In genomic region chr3:186760883-186761447, GRCh38 we compare ENCODE assay signal across 36 cellular contexts. TPM values are rescaled to one million over a fixed set of nuclear protein-coding genes. Genes with fewer than 3 reads are reported as not detected.
"Had no signal": no experiment of that assay in that cellular context is flagged by ENCODE, and none has a peak within 500 bp of the region (broad histone marks: within the 10 kb centered on the region; RNA-seq: fewer than 3 reads in every experiment).

No MANE protein-coding gene starts in this region.

- H3K36me3 Mint-ChIP-seq: activated naive CD4-positive, alpha-beta T cell treated with anti-CD3 and anti-CD28 coated beads, Interleukin-2, amount 10 ng/mL, durations not matched to agents 7 days and 5 days; brain had no signal

- ATAC-seq: effector memory CD8-positive, alpha-beta T cell had no signal

- H3K27me3 ChIP-seq: ascending aorta, cardiac muscle cell, pancreas, suprapubic skin, tibial artery had no signal

- H3K36me3 ChIP-seq: ascending aorta, cardiac muscle cell, pancreas, prostate gland, suprapubic skin, tibial artery had no signal

- H3K27ac Mint-ChIP-seq: activated naive CD4-positive, alpha-beta T cell treated with anti-CD3 and anti-CD28 coated beads, Interleukin-2, amount 10 ng/mL, durations not matched to agents 7 days and 5 days; activated naive CD8-positive, alpha-beta T cell treated with anti-CD3 and anti-CD28 coated beads, Interleukin-2, amount 10 ng/mL, durations not matched to agents 7 days and 5 days; activated T-helper 1 cell treated with anti-CD3 and anti-CD28 coated beads, Interleukin-12 subunit alpha, Interleukin-12 subunit beta, Interleukin-2, Interleukin-4 antibody, amounts not matched to agents 30 ng/mL and 10 ng/mL and 1 ng/mL, durations not matched to agents 14 hours and 24 hours and 36 hours; brain; effector memory CD8-positive, alpha-beta T cell; immature natural killer cell; T-helper 1 cell treated with Interleukin-12 subunit alpha and Interleukin-12 subunit beta and Interleukin-4 antibody, amounts not matched to agents 30 μg/mL and 1 μg/mL, for 36 hours had no signal

- H3K4me3 Mint-ChIP-seq: activated naive CD4-positive, alpha-beta T cell treated with anti-CD3 and anti-CD28 coated beads, Interleukin-2, amount 10 ng/mL, durations not matched to agents 7 days and 5 days; activated naive CD8-positive, alpha-beta T cell treated with anti-CD3 and anti-CD28 coated beads, Interleukin-2, amount 10 ng/mL, durations not matched to agents 7 days and 5 days; activated T-helper 1 cell treated with anti-CD3 and anti-CD28 coated beads, Interleukin-12 subunit alpha, Interleukin-12 subunit beta, Interleukin-2, Interleukin-4 antibody, amounts not matched to agents 30 ng/mL and 10 ng/mL and 1 ng/mL, durations not matched to agents 14 hours and 24 hours and 36 hours; brain; effector memory CD8-positive, alpha-beta T cell; immature natural killer cell; nephron; T-helper 1 cell treated with Interleukin-12 subunit alpha and Interleukin-12 subunit beta and Interleukin-4 antibody, amounts not matched to agents 30 μg/mL and 1 μg/mL, for 36 hours had no signal

- H3K4me1 ChIP-seq: ascending aorta, pancreas, prostate gland, suprapubic skin, tibial artery had no signal

- H3K9me3 ChIP-seq: ascending aorta, pancreas, prostate gland, suprapubic skin, tibial artery had no signal

- DNase-seq: activated CD4-positive, alpha-beta T cell treated with anti-CD3 and anti-CD28 coated beads, Interleukin-2, amount 50 U/mL, for 48 hours; activated CD8-positive, alpha-beta memory T cell treated with anti-CD3 and anti-CD28 coated beads, Interleukin-2, amount 50 U/mL, for 4 hours; activated gamma-delta T cell; activated naive CD4-positive, alpha-beta T cell treated with anti-CD3 and anti-CD28 coated beads, Interleukin-2, amount 10 ng/mL, durations not matched to agents 7 days and 5 days; activated naive CD8-positive, alpha-beta T cell treated with anti-CD3 and anti-CD28 coated beads, Interleukin-2, amount 10 ng/mL, durations not matched to agents 7 days and 5 days; activated T-cell treated with anti-CD3 and anti-CD28 coated beads, Interleukin-2, amount 50 U/mL, for 1 hour; cerebellar nuclear complex; cortex of kidney; effector memory CD8-positive, alpha-beta T cell; foreskin fibroblast; head of caudate nucleus; hypothalamus; immature natural killer cell; kidney; pancreas; retina; stimulated activated CD4-positive, alpha-beta T cell treated with anti-CD3 and anti-CD28 coated beads, Interleukin-15, amount 100 ng/mL, for 24 hours; stimulated activated CD4-positive, alpha-beta T cell treated with anti-CD3 and anti-CD28 coated beads, Interleukin-2, amount 100 ng/mL, for 24 hours; stimulated activated naive CD4-positive, alpha-beta T cell; SW 1271; T-helper 9 cell; tibial artery had no signal

- H3K4me1 Mint-ChIP-seq: activated naive CD4-positive, alpha-beta T cell treated with anti-CD3 and anti-CD28 coated beads, Interleukin-2, amount 10 ng/mL, durations not matched to agents 7 days and 5 days; activated naive CD8-positive, alpha-beta T cell treated with anti-CD3 and anti-CD28 coated beads, Interleukin-2, amount 10 ng/mL, durations not matched to agents 7 days and 5 days; immature natural killer cell; nephron had no signal

- H3K4me3 ChIP-seq: ascending aorta, cardiac muscle cell, lung, pancreas, prostate gland, suprapubic skin, tibial artery had no signal

- H3K27me3 Mint-ChIP-seq: activated naive CD8-positive, alpha-beta T cell treated with anti-CD3 and anti-CD28 coated beads, Interleukin-2, amount 10 ng/mL, durations not matched to agents 7 days and 5 days; effector memory CD8-positive, alpha-beta T cell had no signal

- H3K27ac ChIP-seq: ascending aorta, cardiac muscle cell, pancreas, prostate gland, suprapubic skin, tibial artery, VCaP had no signal

- H3K9me3 Mint-ChIP-seq: activated naive CD4-positive, alpha-beta T cell treated with anti-CD3 and anti-CD28 coated beads, Interleukin-2, amount 10 ng/mL, durations not matched to agents 7 days and 5 days; activated naive CD8-positive, alpha-beta T cell treated with anti-CD3 and anti-CD28 coated beads, Interleukin-2, amount 10 ng/mL, durations not matched to agents 7 days and 5 days; activated T-helper 1 cell treated with anti-CD3 and anti-CD28 coated beads, Interleukin-12 subunit alpha, Interleukin-12 subunit beta, Interleukin-2, Interleukin-4 antibody, amounts not matched to agents 30 ng/mL and 10 ng/mL and 1 ng/mL, durations not matched to agents 14 hours and 24 hours and 36 hours; effector memory CD8-positive, alpha-beta T cell; nephron; T-helper 1 cell treated with Interleukin-12 subunit alpha and Interleukin-12 subunit beta and Interleukin-4 antibody, amounts not matched to agents 30 μg/mL and 1 μg/mL, for 36 hours had no signal

RNA-seq across cellular contexts. Expression of gene KNG1, which starts 43.8 kb away (rescaled TPM):
- total RNA-seq: activated CD8-positive, alpha-beta memory T cell treated with anti-CD3 and anti-CD28 coated beads for 36 hours; activated naive CD8-positive, alpha-beta T cell treated with anti-CD3 and anti-CD28 coated beads, Interleukin-2, amount 10 ng/mL, durations not matched to agents 7 days and 5 days; activated T-helper 1 cell treated with anti-CD3 and anti-CD28 coated beads, Interleukin-12 subunit alpha, Interleukin-12 subunit beta, Interleukin-2, Interleukin-4 antibody, amounts not matched to agents 30 ng/mL and 10 ng/mL and 1 ng/mL, durations not matched to agents 14 hours and 24 hours and 36 hours; ascending aorta; cardiac muscle cell; myocyte; ureter had no signal
- polyA plus RNA-seq: cardiac muscle cell, esophagus, immature natural killer cell had no signal
